ENCODE assay signal across 27 cellular contexts in genomic region chr22:11605468-11605981, GRCh38.
"Had no signal": no experiment of that assay in that cellular context is flagged by ENCODE, and none has a peak within 500 bp of the region (broad histone marks: within the 10 kb centered on the region; RNA-seq: fewer than 3 reads in every experiment).

No MANE protein-coding gene starts in this region.

- H3K9me3 ChIP-seq: SJCRH30, SK-N-SH had no signal

- ATAC-seq: activated T-helper 17 cell treated with anti-CD3 and anti-CD28 coated beads, Interleukin-2, amount 50 U/mL, for 72 hours; Panc1 had no signal

- H3K27ac ChIP-seq: SJCRH30, VCaP had no signal

- H3K4me3 ChIP-seq: SJCRH30 had no signal

- H3K36me3 ChIP-seq: SJCRH30 had no signal

- H3K27me3 ChIP-seq: SJCRH30 had no signal

- DNase-seq: activated CD4-positive, alpha-beta memory T cell treated with anti-CD3 and anti-CD28 coated beads, Interleukin-2, amount 10 ng/mL, durations not matched to agents 7 days and 5 days; activated CD4-positive, alpha-beta T cell treated with anti-CD3 and anti-CD28 coated beads, Interleukin-2, amount 50 U/mL, for 1 hour; activated CD4-positive, CD25-positive, alpha-beta regulatory T cell; activated gamma-delta T cell; activated naive CD4-positive, alpha-beta T cell treated with anti-CD3 and anti-CD28 coated beads, Interleukin-2, amount 10 ng/mL, durations not matched to agents 7 days and 5 days; activated naive CD8-positive, alpha-beta T cell treated with anti-CD3 and anti-CD28 coated beads for 36 hours; activated T-cell treated with anti-CD3 and anti-CD28 coated beads for 4 hours; activated T-cell treated with anti-CD3 and anti-CD28 coated beads, Interleukin-2, amount 50 U/mL, for 48 hours; anterior cingulate cortex; MM.1S; NCI-H1105; NCI-H1436; NCI-H1694 treated with DMSO at 0.1 percent for 48 hours; NCI-H2029 treated with DMSO at 0.1 percent for 48 hours; NCI-H345; NCI-H510A; NCI-H69; NK-92 treated with Interleukin-12 subunit alpha and Interleukin-12 subunit beta, amount 100 ng/mL, for 24 hours; OCI-M1; Right ventricle myocardium superior; RPMI8226; SJCRH30; SK-N-SH; T-helper 1 cell had no signal

- H3K9ac ChIP-seq: SK-N-SH had no signal

- H3K4me1 ChIP-seq: SJCRH30 had no signal
